In the genomic region with DNA sequence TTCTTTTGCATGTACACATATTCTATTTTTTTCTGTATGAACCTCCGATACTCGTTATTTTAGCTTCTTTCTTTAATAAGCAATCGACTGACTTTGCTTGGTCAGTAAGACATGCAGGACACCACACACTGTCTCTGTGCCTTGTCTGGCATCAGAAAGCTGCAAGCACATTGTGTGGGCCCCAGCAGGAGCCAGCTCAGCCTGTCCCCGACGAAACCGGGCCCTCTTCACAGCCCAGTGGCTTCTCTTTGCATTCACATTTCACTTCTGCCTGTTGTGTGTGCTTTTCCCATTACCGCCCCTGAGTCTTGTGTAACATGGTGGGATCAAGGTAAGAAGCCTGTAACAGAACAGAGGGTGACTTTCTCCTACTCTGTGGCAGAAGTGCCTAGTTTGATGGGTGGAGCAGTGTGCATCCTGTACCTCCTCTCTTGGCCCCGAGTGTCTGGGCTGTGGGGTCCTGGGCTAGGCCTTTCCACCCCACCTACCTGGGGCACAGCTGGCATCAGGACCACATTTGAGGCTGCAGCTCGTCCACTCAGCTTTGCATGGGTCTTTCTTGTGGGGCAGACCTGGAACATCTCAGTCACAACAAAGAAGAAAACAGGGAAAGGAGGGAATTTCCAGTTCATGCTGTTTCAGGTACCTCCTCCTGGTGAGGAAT, we compare ENCODE assay signal across 15 cellular contexts.
"Had no signal": no experiment of that assay in that cellular context is flagged by ENCODE, and none has a peak within 500 bp of the region (broad histone marks: within the 10 kb centered on the region; RNA-seq: fewer than 3 reads in every experiment).

No MANE protein-coding gene starts in this region.

- H3K27ac ChIP-seq: hepatocyte, right lobe of liver, stomach, thoracic aorta had no signal

- H3K27me3 ChIP-seq: hepatocyte, right lobe of liver had no signal

- H2AFZ ChIP-seq: hepatocyte had no signal

- H3K4me3 Mint-ChIP-seq: activated CD8-positive, alpha-beta T cell treated with anti-CD3 and anti-CD28 coated beads for 36 hours; activated naive CD4-positive, alpha-beta T cell treated with anti-CD3 and anti-CD28 coated beads, Interleukin-2, amount 10 ng/mL, durations not matched to agents 7 days and 5 days; dendritic cell treated with granulocyte-macrophage colony-stimulating factor and Interleukin-4, amounts not matched to agents 40 ng/mL and 50 ng/mL, for 4 days; mesothelial cell of epicardium; naive B cell had no signal

- H3K36me3 Mint-ChIP-seq: activated naive CD4-positive, alpha-beta T cell treated with anti-CD3 and anti-CD28 coated beads, Interleukin-2, amount 10 ng/mL, durations not matched to agents 7 days and 5 days; mesothelial cell of epicardium; naive B cell had no signal

- H3K9me3 ChIP-seq: right lobe of liver, stomach, thoracic aorta had no signal

- H3K36me3 ChIP-seq: right lobe of liver, stomach, thoracic aorta had no signal

- H3K79me2 ChIP-seq: hepatocyte had no signal

- ATAC-seq: activated CD8-positive, alpha-beta T cell treated with anti-CD3 and anti-CD28 coated beads for 36 hours; right lobe of liver had no signal

- H3K4me3 ChIP-seq: hepatocyte, right lobe of liver, stomach, thoracic aorta had no signal

- DNase-seq: activated CD8-positive, alpha-beta T cell treated with anti-CD3 and anti-CD28 coated beads for 36 hours; activated naive CD4-positive, alpha-beta T cell treated with anti-CD3 and anti-CD28 coated beads, Interleukin-2, amount 10 ng/mL, durations not matched to agents 7 days and 5 days; activated T-cell treated with anti-CD3 and anti-CD28 coated beads for 4 hours; central memory CD4-positive, alpha-beta T cell; erythroblast; naive B cell; right lobe of liver; stimulated activated CD4-positive, alpha-beta T cell treated with anti-CD3 and anti-CD28 coated beads, Interleukin-2, amount 100 ng/mL, for 48 hours; stomach had no signal

- H3K4me1 Mint-ChIP-seq: activated naive CD4-positive, alpha-beta T cell treated with anti-CD3 and anti-CD28 coated beads, Interleukin-2, amount 10 ng/mL, durations not matched to agents 7 days and 5 days had no signal

- H3K27me3 Mint-ChIP-seq: activated CD8-positive, alpha-beta T cell treated with anti-CD3 and anti-CD28 coated beads for 36 hours; dendritic cell treated with granulocyte-macrophage colony-stimulating factor and Interleukin-4, amounts not matched to agents 40 ng/mL and 50 ng/mL, for 4 days had no signal

- H3K9me3 Mint-ChIP-seq: activated CD8-positive, alpha-beta T cell treated with anti-CD3 and anti-CD28 coated beads for 36 hours; activated naive CD4-positive, alpha-beta T cell treated with anti-CD3 and anti-CD28 coated beads, Interleukin-2, amount 10 ng/mL, durations not matched to agents 7 days and 5 days; activated T-helper 2 cell treated with anti-CD3 and anti-CD28 coated beads, Interferon-gamma antibody, Interleukin-2, Interleukin-4, amounts not matched to agents 10 μg/mL and 5 μg/mL and 100 μg/mL, durations not matched to agents 14 hours and 24 hours and 36 hours; dendritic cell treated with granulocyte-macrophage colony-stimulating factor and Interleukin-4, amounts not matched to agents 40 ng/mL and 50 ng/mL, for 4 days; mesothelial cell of epicardium; naive B cell had no signal

- H3K27ac Mint-ChIP-seq: activated CD8-positive, alpha-beta T cell treated with anti-CD3 and anti-CD28 coated beads for 36 hours; activated naive CD4-positive, alpha-beta T cell treated with anti-CD3 and anti-CD28 coated beads, Interleukin-2, amount 10 ng/mL, durations not matched to agents 7 days and 5 days; activated T-helper 2 cell treated with anti-CD3 and anti-CD28 coated beads, Interferon-gamma antibody, Interleukin-2, Interleukin-4, amounts not matched to agents 10 μg/mL and 5 μg/mL and 100 μg/mL, durations not matched to agents 14 hours and 24 hours and 36 hours; dendritic cell treated with granulocyte-macrophage colony-stimulating factor and Interleukin-4, amounts not matched to agents 40 ng/mL and 50 ng/mL, for 4 days; mesothelial cell of epicardium; naive B cell; progenitor cell of endocrine pancreas had no signal

- H3K4me2 ChIP-seq: hepatocyte had no signal

- H3K4me1 ChIP-seq: stomach had no signal
